ENCODE assay signal across 25 cellular contexts in the genomic region with DNA sequence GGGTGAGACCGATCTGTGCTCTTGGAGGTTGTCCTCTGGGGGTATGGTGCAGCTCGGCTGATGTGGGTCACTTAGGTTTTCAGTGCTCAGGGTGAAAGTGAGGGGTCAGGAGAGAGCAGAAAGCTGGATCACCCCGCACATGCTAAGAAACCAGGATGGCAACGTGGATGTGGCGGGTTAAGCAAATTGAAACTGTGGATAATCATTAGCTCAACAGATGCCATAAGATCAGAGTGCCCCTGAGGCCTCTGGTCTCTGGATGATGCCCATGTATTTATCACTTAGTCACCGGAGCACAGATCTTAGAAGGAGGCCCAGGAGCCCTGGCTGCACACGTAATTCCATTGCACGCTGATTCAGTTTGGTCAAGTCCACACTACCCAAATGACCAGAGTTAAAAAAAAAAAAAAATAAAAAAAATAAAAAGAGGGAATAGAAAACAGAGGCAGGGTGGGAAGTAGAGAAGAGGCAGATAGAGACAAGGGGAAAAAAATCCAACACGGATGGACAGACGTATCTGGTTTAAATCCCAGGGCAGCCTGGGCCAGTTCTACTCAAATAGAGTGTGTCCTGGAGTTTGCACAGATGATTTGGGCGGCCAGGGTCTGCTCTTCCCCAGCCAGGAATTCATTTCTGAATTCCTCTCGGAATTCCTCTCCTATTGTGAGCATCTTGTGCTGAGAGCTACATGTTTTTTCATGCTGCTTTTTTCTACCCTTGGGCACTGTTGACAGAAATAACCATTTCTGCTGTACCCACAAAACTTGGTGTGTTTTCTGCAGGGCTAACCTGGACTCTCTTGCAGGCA.
A peak's percentile ranks its signal among the peaks of the same experiment; 100 is the strongest.
DNase-seq lines count a peak whose midpoint lies in the region; ATAC-seq, FAIRE-seq and TF ChIP-seq lines count a peak whose summit lies in the region.
"Had no signal": no experiment of that assay in that cellular context is flagged by ENCODE, and none has a peak within 500 bp of the region (broad histone marks: within the 10 kb centered on the region; RNA-seq: fewer than 3 reads in every experiment).

No MANE protein-coding gene starts in this region.

- DNase-seq in DMS53 treated with DMSO at 0.1 percent for 48 hours (lab: John Stamatoyannopoulos, UW; ENCODE audit: unreplicated experiment): peak; percentile 16
- no peak for DNase-seq in WTC11 (ENCODE audit: low spot score)
- peak; percentile 87 for DNase-seq in HepG2 (ENCODE audit: low spot score)
- DNase-seq in progenitor cell of endocrine pancreas (ENCODE audit: low spot score, unreplicated experiment): no peak
- DNase-seq in MCF 10A (ENCODE audit: unreplicated experiment): no peak
- no peak for DNase-seq in OCI-M1 (lab: John Stamatoyannopoulos, UW)
- DNase-seq in suprapubic skin (ENCODE audit: low spot score in 2 of 2): no peak
- DNase-seq: ACHN; activated CD4-positive, CD25-positive, alpha-beta regulatory T cell treated with anti-CD3 and anti-CD28 coated beads, Interleukin-2, amount 50 U/mL, for 72 hours; Calu3; MV-4-11; naive thymus-derived CD4-positive, alpha-beta T cell; Right ventricle myocardium superior; SW 1271 had no signal

- H3K36me3 ChIP-seq in HepG2 (replicated peaks in 1 of 2; ENCODE audit: control insufficient read depth in 1 of 2, insufficient read depth in 2 of 2, low read length in 2 of 2) (no peaks in the 10 kb centered on the region), suprapubic skin (no peaks in the 10 kb centered on the region)
- H3K36me3 ChIP-seq: pancreas had no signal

- H3K27me3 ChIP-seq in HepG2 (ENCODE audit: control insufficient read depth in 1 of 2, insufficient read depth in 2 of 2, low read length in 2 of 2): no peaks in the 10 kb centered on the region
- no peaks in the 10 kb centered on the region for H3K27me3 ChIP-seq in suprapubic skin
- H3K27me3 ChIP-seq: BLaER1 treated with 17β-estradiol and CSF1 and Interleukin-3, amounts not matched to agents 10 nM and 100 nM; pancreas had no signal

- peaks cover 53% of the 10 kb centered on the region for H3K4me1 ChIP-seq in HepG2 (ENCODE audit: insufficient read depth, low read length)
- no peaks in the 10 kb centered on the region for H3K4me1 ChIP-seq in suprapubic skin
- H3K4me1 ChIP-seq: pancreas had no signal

- peak; percentile 86 for FAIRE-seq in HepG2 (lab: Jason Lieb, UNC)
- FAIRE-seq: astrocyte, GM18507, pancreas had no signal

- no peaks in the 10 kb centered on the region for H3K4me1 Mint-ChIP-seq in WTC11
- H3K4me1 Mint-ChIP-seq in progenitor cell of endocrine pancreas (ENCODE audit: low read depth): peaks cover 6% of the 10 kb centered on the region
- peaks cover 4% of the 10 kb centered on the region for H3K4me1 Mint-ChIP-seq in MCF 10A (ENCODE audit: insufficient read depth, unreplicated experiment)

- H3K9ac ChIP-seq in HepG2 (ENCODE audit: insufficient read depth, low read depth, low read length): peak overlapping the region; percentile 3; the same call in 1 of the 2 replicates
- H3K9ac ChIP-seq: BLaER1 treated with 17β-estradiol and CSF1 and Interleukin-3, amounts not matched to agents 10 nM and 100 nM; KMS-11 had no signal

- TF ChIP-seq EP300 in HepG2 (IDR thresholded peaks at IDR 0.05; ENCODE audit: low read depth in 2 of 2, low read length in 2 of 2) (no peak; a peak in 1 of 4 replicates), HepG2 (CRISPR knock-in tag; IDR thresholded peaks at IDR 0.05; ENCODE audit: borderline replicate concordance) (peak; percentile 37; the same call in 1 of the 2 replicates), suprapubic skin (IDR thresholded peaks at IDR 0.05) (no peak)

- no peaks in the 10 kb centered on the region for H3K27me3 Mint-ChIP-seq in WTC11 (ENCODE audit: low read depth)
- no peaks in the 10 kb centered on the region for H3K27me3 Mint-ChIP-seq in progenitor cell of endocrine pancreas
- H3K27me3 Mint-ChIP-seq in MCF 10A (ENCODE audit: insufficient read depth, unreplicated experiment): no peaks in the 10 kb centered on the region
- H3K27me3 Mint-ChIP-seq: activated naive CD8-positive, alpha-beta T cell; central memory CD8-positive, alpha-beta T cell; naive thymus-derived CD4-positive, alpha-beta T cell had no signal

- peak overlapping the region; percentile 62 for H3K4me2 ChIP-seq in HepG2 (ENCODE audit: low read depth, low read length)
- H3K4me2 ChIP-seq: KMS-11 had no signal

- BruUV-seq in HepG2 (replicated peaks; lab: Mats Ljungman, UMichigan) (TSS peak; percentile 60), MCF 10A (replicated peaks; lab: Mats Ljungman, UMichigan) (no TSS peak)

- in situ Hi-C loops in HepG2 (cut with HindIII; ENCODE audit: extremely low pct_ligation_motif_present, low pct_unique_long_range_greater_than_20kb): no loop called here

- peak overlapping the region in 2 of 3 experiments; percentile 3 to 38; a peak in 3 of 6 replicates for H3K4me3 ChIP-seq in HepG2 (replicated peaks in 1 of 3; ENCODE audit: insufficient read depth in 1 of 3, low read depth in 2 of 3, low read length in 3 of 3)
- H3K4me3 ChIP-seq in suprapubic skin: no peak overlapping the region
- H3K4me3 ChIP-seq: BLaER1 treated with 17β-estradiol and CSF1 and Interleukin-3, amounts not matched to agents 10 nM and 100 nM; lung; pancreas had no signal

- peak; percentile 44; the same call in 1 of the 2 replicates for TF ChIP-seq RAD21 in HepG2 (CRISPR knock-in tag; IDR thresholded peaks at IDR 0.05)

- peaks cover 6% of the 10 kb centered on the region for H3K9me3 Mint-ChIP-seq in WTC11
- H3K9me3 Mint-ChIP-seq in progenitor cell of endocrine pancreas (ENCODE audit: low read depth): no peaks in the 10 kb centered on the region
- no peaks in the 10 kb centered on the region for H3K9me3 Mint-ChIP-seq in MCF 10A (ENCODE audit: unreplicated experiment)
- H3K9me3 Mint-ChIP-seq: activated T-helper 1 cell treated with anti-CD3 and anti-CD28 coated beads, Interleukin-12 subunit alpha, Interleukin-12 subunit beta, Interleukin-2, Interleukin-4 antibody, amounts not matched to agents 30 ng/mL and 10 ng/mL and 1 ng/mL, durations not matched to agents 14 hours and 24 hours and 36 hours; central memory CD8-positive, alpha-beta T cell had no signal

- H3K36me3 Mint-ChIP-seq in WTC11: no peaks in the 10 kb centered on the region
- H3K36me3 Mint-ChIP-seq in progenitor cell of endocrine pancreas (ENCODE audit: insufficient read depth): no peaks in the 10 kb centered on the region
- no peaks in the 10 kb centered on the region for H3K36me3 Mint-ChIP-seq in MCF 10A (ENCODE audit: insufficient read depth, unreplicated experiment)

- POLR2A ChIA-PET in WTC11 (lab: Charles Lee): interaction anchor here (0.5 kb wide), 1 partner anchor 77 kb away, joined by 3 read pairs; no protein-coding TSS in a partner anchor
- POLR2A ChIA-PET in HepG2 (lab: Yijun Ruan, JAX): interaction anchor here (0.8 to 2.0 kb wide), 7 partner anchors 8 to 213 kb away, joined by 3 to 11 read pairs (median 3); no protein-coding TSS in a partner anchor
- POLR2A ChIA-PET in MCF 10A (lab: Yijun Ruan, JAX): no interaction called here

- no peaks in the 10 kb centered on the region for H3K9me3 ChIP-seq in HepG2 (ENCODE audit: low read length)
- no peaks in the 10 kb centered on the region for H3K9me3 ChIP-seq in suprapubic skin
- H3K9me3 ChIP-seq: pancreas had no signal

- peak overlapping the region; percentile 50 for H3K27ac ChIP-seq in HepG2 (ENCODE audit: extremely low read length, insufficient read depth, low read length)
- H3K27ac ChIP-seq in suprapubic skin: no peak overlapping the region
- H3K27ac ChIP-seq: BLaER1 treated with 17β-estradiol and CSF1 and Interleukin-3, amounts not matched to agents 10 nM and 100 nM; KMS-11; pancreas had no signal

- no peak overlapping the region for H3K4me3 Mint-ChIP-seq in WTC11
- H3K4me3 Mint-ChIP-seq in progenitor cell of endocrine pancreas (ENCODE audit: low read depth): no peak overlapping the region
- no peak overlapping the region for H3K4me3 Mint-ChIP-seq in MCF 10A (ENCODE audit: unreplicated experiment)
- H3K4me3 Mint-ChIP-seq: activated naive CD8-positive, alpha-beta T cell; activated T-helper 1 cell treated with anti-CD3 and anti-CD28 coated beads, Interleukin-12 subunit alpha, Interleukin-12 subunit beta, Interleukin-2, Interleukin-4 antibody, amounts not matched to agents 30 ng/mL and 10 ng/mL and 1 ng/mL, durations not matched to agents 14 hours and 24 hours and 36 hours; central memory CD8-positive, alpha-beta T cell; naive thymus-derived CD4-positive, alpha-beta T cell had no signal

- intact Hi-C loops in HepG2 (cut with micrococcal nuclease; ENCODE audit: unreplicated experiment): no loop called here
- intact Hi-C loops in MCF 10A (cut with micrococcal nuclease): no loop called here

- 7% methylated on average over 12 of the region's 12 CpGs for WGBS in HepG2 (ENCODE audit: low lambda C conversion rate)
- 89% methylated on average over 12 of the region's 12 CpGs for WGBS in suprapubic skin

- TF ChIP-seq POLR2A in HepG2 (IDR thresholded peaks at IDR 0.05; ENCODE audit: insufficient read depth in 1 of 2, low read depth in 2 of 2, low read length in 2 of 2): peak in 1 of 2 experiments; percentile 50; a peak in 2 of 4 replicates
- TF ChIP-seq POLR2A in suprapubic skin (IDR thresholded peaks at IDR 0.05): no peak

- H4K20me1 ChIP-seq in HepG2 (ENCODE audit: insufficient read depth, low read length): no peaks in the 10 kb centered on the region

- peak overlapping the region; percentile 5 for H2AFZ ChIP-seq in HepG2 (ENCODE audit: low read length)

- CTCF ChIA-PET in WTC11 (lab: Charles Lee): interaction anchor here (0.9 kb wide), 1 partner anchor 43 kb away, joined by 3 read pairs; no protein-coding TSS in a partner anchor
- CTCF ChIA-PET in HepG2 (lab: Yijun Ruan, JAX; ENCODE audit: low intra/inter-chr PET ratio, low total read pairs): no interaction called here
- CTCF ChIA-PET in MCF 10A (lab: Yijun Ruan, JAX): interaction anchor here (0.6 to 0.7 kb wide), 2 partner anchors 70 to 380 kb away, joined by 3 to 5 read pairs; no protein-coding TSS in a partner anchor

- H3K27ac Mint-ChIP-seq in WTC11 (no peak overlapping the region), progenitor cell of endocrine pancreas (peak overlapping the region; percentile 43), MCF 10A (ENCODE audit: low read depth, unreplicated experiment) (no peak overlapping the region)
- H3K27ac Mint-ChIP-seq: activated naive CD8-positive, alpha-beta T cell; activated T-helper 1 cell treated with anti-CD3 and anti-CD28 coated beads, Interleukin-12 subunit alpha, Interleukin-12 subunit beta, Interleukin-2, Interleukin-4 antibody, amounts not matched to agents 30 ng/mL and 10 ng/mL and 1 ng/mL, durations not matched to agents 14 hours and 24 hours and 36 hours had no signal

- no peak for ATAC-seq in WTC11
- peak; percentile 95 for ATAC-seq in HepG2
- ATAC-seq in HG03135 (IDR thresholded peaks at IDR 0.05; ENCODE audit: unreplicated experiment): no peak
- ATAC-seq: naive thymus-derived CD4-positive, alpha-beta T cell; sciatic nerve had no signal

- TF ChIP-seq CTCF in WTC11 (IDR thresholded peaks at IDR 0.05) (no peak), HepG2 (CRISPR knock-in tag; IDR thresholded peaks at IDR 0.05) (peak; percentile 55), progenitor cell of endocrine pancreas (IDR thresholded peaks at IDR 0.05; ENCODE audit: unreplicated experiment) (no peak), MCF 10A (IDR thresholded peaks at IDR 0.05; ENCODE audit: unreplicated experiment) (no peak), suprapubic skin (IDR thresholded peaks at IDR 0.05) (no peak)

- no peaks in the 10 kb centered on the region for H3K79me2 ChIP-seq in HepG2 (ENCODE audit: insufficient read depth, low read length)

Comparison
In these comparisons a context has a peak if more than half of its experiments do, and no peak if none do; other contexts are left out.
1. DNase-seq: peak in DMS53 treated with DMSO at 0.1 percent for 48 hours (single experiment) and HepG2 (single experiment); none in WTC11 (single experiment), progenitor cell of endocrine pancreas (single experiment), MCF 10A (single experiment), OCI-M1 (single experiment) and suprapubic skin (0 of 2).